In the genomic region with DNA sequence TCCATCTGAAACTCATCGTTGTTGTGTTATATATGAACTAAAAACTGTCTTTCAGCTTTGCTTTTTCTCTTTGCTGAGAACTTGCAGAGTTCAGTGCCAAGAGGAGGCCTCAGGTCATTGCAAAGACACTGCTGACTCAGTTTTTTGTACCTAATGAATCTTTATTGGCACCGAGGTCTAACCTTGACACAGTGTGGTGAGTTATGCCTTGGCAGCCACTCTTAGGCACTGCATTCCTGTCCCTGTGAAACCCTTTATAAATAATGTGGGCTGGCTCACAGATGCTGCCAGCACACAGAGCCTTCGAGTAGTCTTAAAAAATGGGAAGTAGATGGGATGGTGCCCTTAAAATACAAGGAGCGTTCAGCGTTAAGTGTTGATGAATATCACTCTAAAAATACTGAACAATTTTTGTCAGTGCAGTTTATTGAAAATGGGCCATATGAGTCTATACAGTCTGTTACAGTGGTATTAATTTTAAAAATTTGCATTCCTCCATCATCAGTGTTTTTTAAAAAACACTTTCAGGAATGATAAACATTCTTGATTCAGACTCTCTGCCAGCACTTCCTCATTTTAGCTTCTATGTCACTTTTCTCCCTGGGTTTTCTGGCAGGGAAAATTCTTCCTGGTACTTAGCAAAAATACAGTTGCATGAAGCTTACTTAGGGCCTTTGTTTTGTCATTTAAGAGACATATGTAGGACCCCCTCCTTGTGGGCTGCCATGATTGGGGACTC, we compare ENCODE assay signal across 1 cellular context.
TF ChIP-seq lines count a peak whose summit lies in the region.

No MANE protein-coding gene starts in this region.

TF ChIP-seq in H1, 55 proteins besides CTCF, POLR2A, EP300 and RAD21 (continued from another document):
- TF ChIP-seq, protein P1, sequence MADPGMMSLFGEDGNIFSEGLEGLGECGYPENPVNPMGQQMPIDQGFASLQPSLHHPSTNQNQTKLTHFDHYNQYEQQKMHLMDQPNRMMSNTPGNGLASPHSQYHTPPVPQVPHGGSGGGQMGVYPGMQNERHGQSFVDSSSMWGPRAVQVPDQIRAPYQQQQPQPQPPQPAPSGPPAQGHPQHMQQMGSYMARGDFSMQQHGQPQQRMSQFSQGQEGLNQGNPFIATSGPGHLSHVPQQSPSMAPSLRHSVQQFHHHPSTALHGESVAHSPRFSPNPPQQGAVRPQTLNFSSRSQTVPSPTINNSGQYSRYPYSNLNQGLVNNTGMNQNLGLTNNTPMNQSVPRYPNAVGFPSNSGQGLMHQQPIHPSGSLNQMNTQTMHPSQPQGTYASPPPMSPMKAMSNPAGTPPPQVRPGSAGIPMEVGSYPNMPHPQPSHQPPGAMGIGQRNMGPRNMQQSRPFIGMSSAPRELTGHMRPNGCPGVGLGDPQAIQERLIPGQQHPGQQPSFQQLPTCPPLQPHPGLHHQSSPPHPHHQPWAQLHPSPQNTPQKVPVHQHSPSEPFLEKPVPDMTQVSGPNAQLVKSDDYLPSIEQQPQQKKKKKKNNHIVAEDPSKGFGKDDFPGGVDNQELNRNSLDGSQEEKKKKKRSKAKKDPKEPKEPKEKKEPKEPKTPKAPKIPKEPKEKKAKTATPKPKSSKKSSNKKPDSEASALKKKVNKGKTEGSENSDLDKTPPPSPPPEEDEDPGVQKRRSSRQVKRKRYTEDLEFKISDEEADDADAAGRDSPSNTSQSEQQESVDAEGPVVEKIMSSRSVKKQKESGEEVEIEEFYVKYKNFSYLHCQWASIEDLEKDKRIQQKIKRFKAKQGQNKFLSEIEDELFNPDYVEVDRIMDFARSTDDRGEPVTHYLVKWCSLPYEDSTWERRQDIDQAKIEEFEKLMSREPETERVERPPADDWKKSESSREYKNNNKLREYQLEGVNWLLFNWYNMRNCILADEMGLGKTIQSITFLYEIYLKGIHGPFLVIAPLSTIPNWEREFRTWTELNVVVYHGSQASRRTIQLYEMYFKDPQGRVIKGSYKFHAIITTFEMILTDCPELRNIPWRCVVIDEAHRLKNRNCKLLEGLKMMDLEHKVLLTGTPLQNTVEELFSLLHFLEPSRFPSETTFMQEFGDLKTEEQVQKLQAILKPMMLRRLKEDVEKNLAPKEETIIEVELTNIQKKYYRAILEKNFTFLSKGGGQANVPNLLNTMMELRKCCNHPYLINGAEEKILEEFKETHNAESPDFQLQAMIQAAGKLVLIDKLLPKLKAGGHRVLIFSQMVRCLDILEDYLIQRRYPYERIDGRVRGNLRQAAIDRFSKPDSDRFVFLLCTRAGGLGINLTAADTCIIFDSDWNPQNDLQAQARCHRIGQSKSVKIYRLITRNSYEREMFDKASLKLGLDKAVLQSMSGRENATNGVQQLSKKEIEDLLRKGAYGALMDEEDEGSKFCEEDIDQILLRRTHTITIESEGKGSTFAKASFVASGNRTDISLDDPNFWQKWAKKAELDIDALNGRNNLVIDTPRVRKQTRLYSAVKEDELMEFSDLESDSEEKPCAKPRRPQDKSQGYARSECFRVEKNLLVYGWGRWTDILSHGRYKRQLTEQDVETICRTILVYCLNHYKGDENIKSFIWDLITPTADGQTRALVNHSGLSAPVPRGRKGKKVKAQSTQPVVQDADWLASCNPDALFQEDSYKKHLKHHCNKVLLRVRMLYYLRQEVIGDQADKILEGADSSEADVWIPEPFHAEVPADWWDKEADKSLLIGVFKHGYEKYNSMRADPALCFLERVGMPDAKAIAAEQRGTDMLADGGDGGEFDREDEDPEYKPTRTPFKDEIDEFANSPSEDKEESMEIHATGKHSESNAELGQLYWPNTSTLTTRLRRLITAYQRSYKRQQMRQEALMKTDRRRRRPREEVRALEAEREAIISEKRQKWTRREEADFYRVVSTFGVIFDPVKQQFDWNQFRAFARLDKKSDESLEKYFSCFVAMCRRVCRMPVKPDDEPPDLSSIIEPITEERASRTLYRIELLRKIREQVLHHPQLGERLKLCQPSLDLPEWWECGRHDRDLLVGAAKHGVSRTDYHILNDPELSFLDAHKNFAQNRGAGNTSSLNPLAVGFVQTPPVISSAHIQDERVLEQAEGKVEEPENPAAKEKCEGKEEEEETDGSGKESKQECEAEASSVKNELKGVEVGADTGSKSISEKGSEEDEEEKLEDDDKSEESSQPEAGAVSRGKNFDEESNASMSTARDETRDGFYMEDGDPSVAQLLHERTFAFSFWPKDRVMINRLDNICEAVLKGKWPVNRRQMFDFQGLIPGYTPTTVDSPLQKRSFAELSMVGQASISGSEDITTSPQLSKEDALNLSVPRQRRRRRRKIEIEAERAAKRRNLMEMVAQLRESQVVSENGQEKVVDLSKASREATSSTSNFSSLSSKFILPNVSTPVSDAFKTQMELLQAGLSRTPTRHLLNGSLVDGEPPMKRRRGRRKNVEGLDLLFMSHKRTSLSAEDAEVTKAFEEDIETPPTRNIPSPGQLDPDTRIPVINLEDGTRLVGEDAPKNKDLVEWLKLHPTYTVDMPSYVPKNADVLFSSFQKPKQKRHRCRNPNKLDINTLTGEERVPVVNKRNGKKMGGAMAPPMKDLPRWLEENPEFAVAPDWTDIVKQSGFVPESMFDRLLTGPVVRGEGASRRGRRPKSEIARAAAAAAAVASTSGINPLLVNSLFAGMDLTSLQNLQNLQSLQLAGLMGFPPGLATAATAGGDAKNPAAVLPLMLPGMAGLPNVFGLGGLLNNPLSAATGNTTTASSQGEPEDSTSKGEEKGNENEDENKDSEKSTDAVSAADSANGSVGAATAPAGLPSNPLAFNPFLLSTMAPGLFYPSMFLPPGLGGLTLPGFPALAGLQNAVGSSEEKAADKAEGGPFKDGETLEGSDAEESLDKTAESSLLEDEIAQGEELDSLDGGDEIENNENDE (IDR thresholded peaks at IDR 0.05; ENCODE audit: insufficient replicate concordance, low read length): no peak
- no peak for TF ChIP-seq SP4 (IDR thresholded peaks at IDR 0.05; ENCODE audit: low read length)
TF ChIP-seq in H1: peak in this region for 0.
